In genomic region chr10:35353805-35354204, GRCh38 we compare ENCODE assay signal across 13 cellular contexts. TPM values are rescaled to one million over a fixed set of nuclear protein-coding genes. Genes with fewer than 3 reads are reported as not detected.
A peak's percentile ranks its signal among the peaks of the same experiment; 100 is the strongest.
DNase-seq lines count a peak whose midpoint lies in the region; ATAC-seq and TF ChIP-seq lines count a peak whose summit lies in the region.
"Had no signal": no experiment of that assay in that cellular context is flagged by ENCODE, and none has a peak within 500 bp of the region (broad histone marks: within the 10 kb centered on the region; RNA-seq: fewer than 3 reads in every experiment).

No MANE protein-coding gene starts in this region.

- CTCF ChIA-PET in activated CD4-positive, alpha-beta T cell treated with anti-CD3 and anti-CD28 coated beads, Interleukin-2, amount 10 ng/mL, durations not matched to agents 7 days and 5 days (lab: Charles Lee) = interaction anchor here (0.6 to 1.3 kb wide), 4 partner anchors 8 to 228 kb away, joined by 3 to 5 read pairs (median 3); partner anchors contain the start of gene CREM
- CTCF ChIA-PET in activated CD8-positive, alpha-beta memory T cell treated with anti-CD3 and anti-CD28 coated beads, Interleukin-2, amount 10 ng/mL, durations not matched to agents 7 days and 5 days (lab: Charles Lee) = interaction anchor here (0.8 to 1.2 kb wide), 3 partner anchors 14 to 113 kb away, joined by 3 to 4 read pairs (median 3); no protein-coding TSS in a partner anchor

- peaks cover 74% of the 10 kb centered on the region for H3K79me2 ChIP-seq in OCI-LY3 (ENCODE audit: low read length)
- H3K79me2 ChIP-seq in osteoblast (ENCODE audit: insufficient read depth, low read length) = peaks cover 96% of the 10 kb centered on the region

- H3K36me3 ChIP-seq in OCI-LY3 (replicated peaks; ENCODE audit: low read depth, low read length) (no peaks in the 10 kb centered on the region), osteoblast (ENCODE audit: insufficient read depth, low read length) (no peaks in the 10 kb centered on the region), MG63 (no peaks in the 10 kb centered on the region)
- H3K36me3 ChIP-seq: thoracic aorta had no signal

- H3K4me1 ChIP-seq in OCI-LY3 (ENCODE audit: low read length) (peaks cover 40% of the 10 kb centered on the region), osteoblast (ENCODE audit: insufficient read depth, low read length) (peaks cover 26% of the 10 kb centered on the region)

- H3K27me3 ChIP-seq in OCI-LY3 (ENCODE audit: low read depth, low read length) (no peaks in the 10 kb centered on the region), osteoblast (ENCODE audit: insufficient read depth, low read length) (no peaks in the 10 kb centered on the region), MG63 (no peaks in the 10 kb centered on the region)

- POLR2A ChIA-PET in activated CD4-positive, alpha-beta T cell treated with anti-CD3 and anti-CD28 coated beads, Interleukin-2, amount 10 ng/mL, durations not matched to agents 7 days and 5 days (lab: Charles Lee) = no interaction called here

- H3K4me3 Mint-ChIP-seq in activated CD4-positive, alpha-beta T cell treated with anti-CD3 and anti-CD28 coated beads, Interleukin-2, amount 10 ng/mL, durations not matched to agents 24 days and 14 days = no peak overlapping the region
- H3K4me3 Mint-ChIP-seq in activated CD4-positive, alpha-beta T cell treated with anti-CD3 and anti-CD28 coated beads, Interleukin-2, amount 10 ng/mL, durations not matched to agents 7 days and 5 days = no peak overlapping the region
- no peak overlapping the region for H3K4me3 Mint-ChIP-seq in activated CD8-positive, alpha-beta memory T cell treated with anti-CD3 and anti-CD28 coated beads, Interleukin-2, amount 10 ng/mL, durations not matched to agents 7 days and 5 days

- H3K4me1 Mint-ChIP-seq in activated CD4-positive, alpha-beta T cell treated with anti-CD3 and anti-CD28 coated beads, Interleukin-2, amount 10 ng/mL, durations not matched to agents 24 days and 14 days = peaks cover 76% of the 10 kb centered on the region
- peaks cover 81% of the 10 kb centered on the region for H3K4me1 Mint-ChIP-seq in activated CD4-positive, alpha-beta T cell treated with anti-CD3 and anti-CD28 coated beads, Interleukin-2, amount 10 ng/mL, durations not matched to agents 7 days and 5 days
- peaks cover 80% of the 10 kb centered on the region for H3K4me1 Mint-ChIP-seq in activated CD8-positive, alpha-beta memory T cell treated with anti-CD3 and anti-CD28 coated beads, Interleukin-2, amount 10 ng/mL, durations not matched to agents 7 days and 5 days

- intact Hi-C loops in activated CD4-positive, alpha-beta T cell treated with anti-CD3 and anti-CD28 coated beads, Interleukin-2, amount 10 ng/mL, durations not matched to agents 24 days and 14 days (cut with micrococcal nuclease) = loop anchor here (10.0 kb wide), 1 partner anchor 211 kb away; no protein-coding TSS in a partner anchor

- H3K4me3 ChIP-seq in OCI-LY3 (ENCODE audit: low read length) (no peak overlapping the region), osteoblast (ENCODE audit: insufficient read depth, low read length) (no peak overlapping the region), MG63 (no peak overlapping the region)
- H3K4me3 ChIP-seq: mucosa of descending colon, thoracic aorta had no signal

- DNase-seq in activated CD4-positive, alpha-beta T cell treated with anti-CD3 and anti-CD28 coated beads, Interleukin-2, amount 10 ng/mL, durations not matched to agents 24 days and 14 days = no peak
- no peak for DNase-seq in activated CD4-positive, alpha-beta T cell treated with anti-CD3 and anti-CD28 coated beads, Interleukin-2, amount 10 ng/mL, durations not matched to agents 7 days and 5 days
- peak; percentile 82 for DNase-seq in osteoblast (ENCODE audit: insufficient read length, low spot score, missing footprints)
- no peak for DNase-seq in activated CD8-positive, alpha-beta memory T cell treated with anti-CD3 and anti-CD28 coated beads, Interleukin-2, amount 10 ng/mL, durations not matched to agents 7 days and 5 days
- no peak for DNase-seq in MG63
- no peak for DNase-seq in middle frontal gyrus (ENCODE audit: extremely low spot score, low spot score)
- DNase-seq: 8988T, mucosa of descending colon, retina had no signal

- H3K9me3 Mint-ChIP-seq in activated CD4-positive, alpha-beta T cell treated with anti-CD3 and anti-CD28 coated beads, Interleukin-2, amount 10 ng/mL, durations not matched to agents 24 days and 14 days = no peaks in the 10 kb centered on the region
- no peaks in the 10 kb centered on the region for H3K9me3 Mint-ChIP-seq in activated CD4-positive, alpha-beta T cell treated with anti-CD3 and anti-CD28 coated beads, Interleukin-2, amount 10 ng/mL, durations not matched to agents 7 days and 5 days
- H3K9me3 Mint-ChIP-seq in activated CD8-positive, alpha-beta memory T cell treated with anti-CD3 and anti-CD28 coated beads, Interleukin-2, amount 10 ng/mL, durations not matched to agents 7 days and 5 days (ENCODE audit: low read depth) = no peaks in the 10 kb centered on the region

- H2AFZ ChIP-seq in OCI-LY3 (ENCODE audit: low read depth, low read length) = no peak overlapping the region
- H2AFZ ChIP-seq in osteoblast (ENCODE audit: low read length) = no peak overlapping the region

- H3K27me3 Mint-ChIP-seq in activated CD4-positive, alpha-beta T cell treated with anti-CD3 and anti-CD28 coated beads, Interleukin-2, amount 10 ng/mL, durations not matched to agents 24 days and 14 days = no peaks in the 10 kb centered on the region
- no peaks in the 10 kb centered on the region for H3K27me3 Mint-ChIP-seq in activated CD4-positive, alpha-beta T cell treated with anti-CD3 and anti-CD28 coated beads, Interleukin-2, amount 10 ng/mL, durations not matched to agents 7 days and 5 days
- H3K27me3 Mint-ChIP-seq in activated CD8-positive, alpha-beta memory T cell treated with anti-CD3 and anti-CD28 coated beads, Interleukin-2, amount 10 ng/mL, durations not matched to agents 7 days and 5 days = no peaks in the 10 kb centered on the region

- no peak overlapping the region for H3K9ac ChIP-seq in OCI-LY3 (ENCODE audit: low read length)

- H4K20me1 ChIP-seq in OCI-LY3 (ENCODE audit: insufficient read depth, low read length) (peaks cover 55% of the 10 kb centered on the region), osteoblast (ENCODE audit: insufficient read depth, low read length) (peaks cover 76% of the 10 kb centered on the region)

- peak; percentile 52 for ATAC-seq in HG02610 (IDR thresholded peaks at IDR 0.05; ENCODE audit: unreplicated experiment)
- ATAC-seq in activated CD8-positive, alpha-beta memory T cell treated with anti-CD3 and anti-CD28 coated beads, Interleukin-2, amount 10 ng/mL, durations not matched to agents 7 days and 5 days = no peak
- ATAC-seq: mucosa of descending colon, Panc1 had no signal

- no peak overlapping the region for H3K27ac ChIP-seq in OCI-LY3 (ENCODE audit: low read length)
- peak overlapping the region; percentile 24 for H3K27ac ChIP-seq in osteoblast (ENCODE audit: low read depth, low read length)
- H3K27ac ChIP-seq: thoracic aorta had no signal

- H3K4me2 ChIP-seq in OCI-LY3 (ENCODE audit: low read length) = 0 out of 2 replicates have a peak overlapping the region, but pooled peaks have one; percentile 0
- H3K4me2 ChIP-seq in osteoblast (ENCODE audit: insufficient read depth, low read length) = no peak overlapping the region

- peaks cover 4% of the 10 kb centered on the region for H3K36me3 Mint-ChIP-seq in activated CD4-positive, alpha-beta T cell treated with anti-CD3 and anti-CD28 coated beads, Interleukin-2, amount 10 ng/mL, durations not matched to agents 24 days and 14 days (ENCODE audit: low read depth)
- H3K36me3 Mint-ChIP-seq in activated CD4-positive, alpha-beta T cell treated with anti-CD3 and anti-CD28 coated beads, Interleukin-2, amount 10 ng/mL, durations not matched to agents 7 days and 5 days (ENCODE audit: low read depth) = peaks cover 8% of the 10 kb centered on the region
- H3K36me3 Mint-ChIP-seq in activated CD8-positive, alpha-beta memory T cell treated with anti-CD3 and anti-CD28 coated beads, Interleukin-2, amount 10 ng/mL, durations not matched to agents 7 days and 5 days = no peaks in the 10 kb centered on the region

- peak overlapping the region; percentile 32 for H3K27ac Mint-ChIP-seq in activated CD4-positive, alpha-beta T cell treated with anti-CD3 and anti-CD28 coated beads, Interleukin-2, amount 10 ng/mL, durations not matched to agents 24 days and 14 days
- H3K27ac Mint-ChIP-seq in activated CD4-positive, alpha-beta T cell treated with anti-CD3 and anti-CD28 coated beads, Interleukin-2, amount 10 ng/mL, durations not matched to agents 7 days and 5 days = no peak overlapping the region
- no peak overlapping the region for H3K27ac Mint-ChIP-seq in activated CD8-positive, alpha-beta memory T cell treated with anti-CD3 and anti-CD28 coated beads, Interleukin-2, amount 10 ng/mL, durations not matched to agents 7 days and 5 days

- no peaks in the 10 kb centered on the region for H3K9me3 ChIP-seq in OCI-LY3 (ENCODE audit: insufficient read depth, low read length)
- no peaks in the 10 kb centered on the region for H3K9me3 ChIP-seq in osteoblast (ENCODE audit: low read depth, low read length)
- H3K9me3 ChIP-seq in MG63 = no peaks in the 10 kb centered on the region
- H3K9me3 ChIP-seq: mucosa of descending colon, thoracic aorta had no signal

- TF ChIP-seq CTCF in OCI-LY3 (IDR thresholded peaks at IDR 0.05; ENCODE audit: low read depth, low read length) = no peak
- no peak for TF ChIP-seq CTCF in osteoblast (IDR thresholded peaks at IDR 0.05; ENCODE audit: extremely low read depth, low read depth, low read length)

RNA-seq across cellular contexts. Expression of gene CCNY, which starts 17.5 kb away (rescaled TPM):
- total RNA-seq in activated CD4-positive, alpha-beta T cell treated with anti-CD3 and anti-CD28 coated beads, Interleukin-2, amount 10 ng/mL, durations not matched to agents 24 days and 14 days = 52.9 and 58.8 TPM in 2 replicates
- 10 to 100 TPM; 67.4 to 76.4 TPM for total RNA-seq in activated CD4-positive, alpha-beta T cell treated with anti-CD3 and anti-CD28 coated beads, Interleukin-2, amount 10 ng/mL, durations not matched to agents 7 days and 5 days
- 53.2 and 63.9 TPM in 2 replicates for total RNA-seq in osteoblast
- 10 to 100 TPM; 47.0 to 51.5 TPM for total RNA-seq in activated CD8-positive, alpha-beta memory T cell treated with anti-CD3 and anti-CD28 coated beads, Interleukin-2, amount 10 ng/mL, durations not matched to agents 7 days and 5 days
- 36.1 and 47.2 TPM in 2 replicates for total RNA-seq in MG63 (2014; rRNA removed; shearing (Covaris generic); ENCODE audit: low replicate concordance)
